In the genomic region with DNA sequence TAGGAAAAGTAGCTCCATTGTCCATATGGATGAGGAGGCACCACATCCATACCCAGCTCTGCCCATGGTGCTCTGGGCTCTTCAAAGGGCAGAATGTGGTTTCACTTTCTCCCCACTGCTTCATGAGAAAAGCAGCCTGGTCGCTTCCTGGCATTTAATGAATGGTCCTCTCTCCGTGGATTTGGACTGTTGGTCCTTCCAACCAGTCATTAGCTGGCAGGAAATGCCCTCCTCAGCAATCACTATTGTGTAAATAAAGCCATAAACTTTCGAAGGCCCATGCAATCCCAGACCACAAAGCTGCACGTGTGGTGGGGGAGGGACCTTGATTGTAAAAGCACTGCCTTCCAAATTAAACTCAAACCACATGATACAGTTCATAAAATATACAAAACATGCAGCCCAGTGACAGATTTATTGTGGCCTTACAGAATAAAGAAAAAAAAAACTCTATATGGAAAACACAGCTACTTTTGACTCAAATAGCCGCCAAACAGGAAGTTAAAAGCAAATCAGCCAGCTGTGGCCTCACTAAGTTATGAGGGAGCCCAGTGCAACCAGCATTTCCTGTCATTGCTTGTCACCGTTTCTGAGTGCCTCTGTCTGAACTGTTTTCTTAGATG, we compare ENCODE assay signal across 8 cellular contexts. TPM values are rescaled to one million over a fixed set of nuclear protein-coding genes. Genes with fewer than 3 reads are reported as not detected.
DNase-seq lines count a peak whose midpoint lies in the region; ATAC-seq, FAIRE-seq and TF ChIP-seq lines count a peak whose summit lies in the region.

No MANE protein-coding gene starts in this region.

- H4K20me1 ChIP-seq in K562 (replicated peaks; ENCODE audit: control insufficient read depth, insufficient read depth, low read length), result no peaks in the 10 kb centered on the region

- H3K36me3 ChIP-seq in K562 (ENCODE audit: control insufficient read depth, insufficient read depth, low read length), result no peaks in the 10 kb centered on the region

- WGBS in K562 (ENCODE audit: insufficient coverage, low coverage, missing lambda C conversion rate), result 9% methylated on average over 6 of the region's 6 CpGs

- H3K9me3 Mint-ChIP-seq in stimulated activated memory B cell treated with anti-CD40 and anti-IgM and Interleukin-4, amounts not matched to agents 10 μg/mL and 1 μg/mL and 100 μg/mL, for 72 hours, result no peaks in the 10 kb centered on the region

- DNase-seq in ELR (ENCODE audit: low read depth) (peak; percentile 13), SIG-M5 (lab: John Stamatoyannopoulos, UW) (peak; percentile 30), K562 (ENCODE audit: extremely low read depth in 1 of 4, low spot score in 3 of 4) (no peak), left kidney (ENCODE audit: low read depth, low spot score) (peak; percentile 86), D341Med (ENCODE audit: low spot score) (no peak)

- no peak overlapping the region for H3K4me3 ChIP-seq in K562

- H2AFZ ChIP-seq in K562 (ENCODE audit: low read depth, low read length), result peak overlapping the region; percentile 48

- H3K4me1 Mint-ChIP-seq in stimulated activated memory B cell treated with anti-CD40 and anti-IgM and Interleukin-4, amounts not matched to agents 10 μg/mL and 1 μg/mL and 100 μg/mL, for 72 hours, result peaks cover 15% of the 10 kb centered on the region

- peak overlapping the region; percentile 50 for H3K4me2 ChIP-seq in K562 (ENCODE audit: insufficient read depth, low read length)

- POLR2A ChIA-PET in K562 (lab: Yijun Ruan, JAX), result interaction anchor here (0.9 kb wide), 1 partner anchor 17 kb away, joined by 4 read pairs; no protein-coding TSS in a partner anchor

- H3K9me3 ChIP-seq in K562 (replicated peaks; ENCODE audit: control insufficient read depth, insufficient read depth, low read depth, low read length), result no peaks in the 10 kb centered on the region

- no peak for TF ChIP-seq RAD21 in K562 (CRISPR knock-in tag; conservative IDR thresholded peaks at IDR 0.05 in 1 of 2, IDR thresholded peaks at IDR 0.05 in 1 of 2)

- H3K27ac ChIP-seq in K562 (ENCODE audit: extremely low read depth, low read depth, low read length), result no peak overlapping the region

- TF ChIP-seq EP300 in K562 (IDR thresholded peaks at IDR 0.05; ENCODE audit: low read length), result no peak

- peak overlapping the region; percentile 98 for H3K27ac Mint-ChIP-seq in stimulated activated memory B cell treated with anti-CD40 and anti-IgM and Interleukin-4, amounts not matched to agents 10 μg/mL and 1 μg/mL and 100 μg/mL, for 72 hours

- CTCF ChIA-PET in K562 (lab: Yijun Ruan, JAX; ENCODE audit: low intra/inter-chr PET ratio), result no interaction called here

- BruUV-seq in K562 (replicated peaks; lab: Mats Ljungman, UMichigan), result no TSS peak

- no peaks in the 10 kb centered on the region for H3K27me3 Mint-ChIP-seq in stimulated activated memory B cell treated with anti-CD40 and anti-IgM and Interleukin-4, amounts not matched to agents 10 μg/mL and 1 μg/mL and 100 μg/mL, for 72 hours

- H3K4me3 Mint-ChIP-seq in stimulated activated memory B cell treated with anti-CD40 and anti-IgM and Interleukin-4, amounts not matched to agents 10 μg/mL and 1 μg/mL and 100 μg/mL, for 72 hours, result peak overlapping the region; percentile 81

- no peak for FAIRE-seq in K562 (lab: Jason Lieb, UNC)

- no peaks in the 10 kb centered on the region for H3K9me1 ChIP-seq in K562 (ENCODE audit: control insufficient read depth, insufficient read depth, low read length)

- no peak for TF ChIP-seq POLR2A in K562 (conservative IDR thresholded peaks at IDR 0.05)

- no peaks in the 10 kb centered on the region for H3K4me1 ChIP-seq in K562 (replicated peaks in 1 of 2; ENCODE audit: control insufficient read depth in 2 of 2, insufficient read depth in 2 of 2, low read length in 2 of 2)

- intact Hi-C loops in K562 (cut with micrococcal nuclease), result no loop called here

- no peak overlapping the region for H3K9ac ChIP-seq in K562 (ENCODE audit: insufficient read depth in 1 of 2, low read depth in 2 of 2, low read length in 2 of 2)

- H3K36me3 Mint-ChIP-seq in stimulated activated memory B cell treated with anti-CD40 and anti-IgM and Interleukin-4, amounts not matched to agents 10 μg/mL and 1 μg/mL and 100 μg/mL, for 72 hours, result no peaks in the 10 kb centered on the region

- ATAC-seq in GM21367 (IDR thresholded peaks at IDR 0.05; ENCODE audit: unreplicated experiment) (peak; percentile 86), HG03571 (IDR thresholded peaks at IDR 0.05; ENCODE audit: unreplicated experiment) (peak; percentile 78), K562 (no peak)
- peak; percentile 96 for ATAC-seq in stimulated activated memory B cell treated with anti-CD40 and anti-IgM and Interleukin-4, amounts not matched to agents 10 μg/mL and 1 μg/mL and 100 μg/mL, for 72 hours

- H3K27me3 ChIP-seq in K562 (ENCODE audit: control insufficient read depth in 2 of 2, insufficient read depth in 2 of 2, low read length in 2 of 2), result no peaks in the 10 kb centered on the region

- no peaks in the 10 kb centered on the region for H3K79me2 ChIP-seq in K562 (ENCODE audit: control insufficient read depth, insufficient read depth, low read length)

- in situ Hi-C loops in K562 (cut with MboI), result no loop called here

- TF ChIP-seq CTCF in K562 (IDR thresholded peaks at IDR 0.05 in 2 of 3, conservative IDR thresholded peaks at IDR 0.05 in 1 of 3; ENCODE audit: insufficient read depth in 2 of 3, low read depth in 1 of 3, low read length in 3 of 3), result no peak

TF ChIP-seq in K562, 482 proteins besides CTCF, POLR2A, EP300 and RAD21:
- TF ChIP-seq BHLHE40 (IDR thresholded peaks at IDR 0.05; ENCODE audit: low read length) (peak; percentile 57), HLTF (IDR thresholded peaks at IDR 0.05) (no peak), L3MBTL2 (IDR thresholded peaks at IDR 0.05) (0 out of 2 replicates have a peak, but pooled peaks have one; percentile 26), MYBL2 (IDR thresholded peaks at IDR 0.05; ENCODE audit: low read depth) (no peak), MYBL2 (CRISPR knock-in tag; IDR thresholded peaks at IDR 0.05; ENCODE audit: borderline replicate concordance) (no peak), TOE1 (IDR thresholded peaks at IDR 0.05; ENCODE audit: borderline replicate concordance) (no peak), TOE1 (CRISPR knock-in tag; IDR thresholded peaks at IDR 0.05; ENCODE audit: borderline replicate concordance, low read depth) (no peak), SRSF7 (optimal IDR thresholded peaks at IDR 0.05; ENCODE audit: low read depth, low read length) (no peak), GABPA (tag; conservative IDR thresholded peaks at IDR 0.05; ENCODE audit: low read depth) (peak; percentile 53; the same call in 1 of the 2 replicates)

RNA-seq across cellular contexts. Expression of a gene that starts 8.1 kb away (rescaled TPM):
- not detected in 2 replicates for total RNA-seq in K562 (2011; cell fraction: chromatin; rRNA removed; ENCODE audit: low replicate concordance)
- total RNA-seq in K562 (2011; cell fraction: nucleolus; rRNA removed), result not detected in 2 replicates
- not detected in 2 replicates for total RNA-seq in K562 (2011; cell fraction: nucleoplasm; rRNA removed)
- under 0.01 and 0.08 TPM in 2 replicates for total RNA-seq in K562 (2014; rRNA removed)
- 0.25 and 0.41 TPM in 2 replicates for total RNA-seq in K562 (2014; rRNA removed; fragmentation: Illumina TruSeq; extraction: Trizol)
- total RNA-seq in K562 (2015; rRNA removed; fragmentation: Illumina TruSeq; extraction: Trizol), result 0.25 and 0.26 TPM in 2 replicates
- total RNA-seq in K562 (2021), result 0.24 and 0.63 TPM in 2 replicates
- 0.13 and 0.26 TPM in 2 replicates for polyA plus RNA-seq in K562 (2011; rRNA removed)
- 0.21 TPM in 1 of 2 replicates, not detected in the other for polyA plus RNA-seq in K562 (2011; cell fraction: cytosol; rRNA removed)
- polyA plus RNA-seq in K562 (2011; cell fraction: nucleus; rRNA removed), result 0.04 and 0.18 TPM in 2 replicates
- 0.23 and 0.97 TPM in 2 replicates for polyA plus RNA-seq in K562 (2012)
- polyA plus RNA-seq in K562 (2014; fragmentation: Illumina TruSeq; extraction: Trizol), result 0.16 and 0.29 TPM in 2 replicates
- polyA plus RNA-seq in K562 (2014; fragmentation: Nextera tagmentation; extraction: Ambion mirVana), result under 1 TPM; 0.01 to 0.24 TPM
- 0.03 and 0.05 TPM in 2 replicates for polyA plus RNA-seq in K562 (2014; rRNA removed)
- 0.28 and 0.48 TPM in 2 replicates for polyA minus RNA-seq in K562 (2011; rRNA and poly(A)+ RNA removed)
- polyA minus RNA-seq in K562 (2011; cell fraction: cytosol; rRNA and poly(A)+ RNA removed), result 4.2 and 5.1 TPM in 2 replicates
- polyA minus RNA-seq in K562 (2011; cell fraction: nucleus; rRNA and poly(A)+ RNA removed), result 0.22 and 0.40 TPM in 2 replicates

Comparison
In these comparisons a context has a peak if more than half of its experiments do, and no peak if none do; other contexts are left out.
1. DNase-seq: peak in ELR (single experiment), SIG-M5 (single experiment) and left kidney (single experiment); none in K562 (0 of 4) and D341Med (single experiment).